Comparison of ENCODE assay signal across 39 cellular contexts in the genomic region with DNA sequence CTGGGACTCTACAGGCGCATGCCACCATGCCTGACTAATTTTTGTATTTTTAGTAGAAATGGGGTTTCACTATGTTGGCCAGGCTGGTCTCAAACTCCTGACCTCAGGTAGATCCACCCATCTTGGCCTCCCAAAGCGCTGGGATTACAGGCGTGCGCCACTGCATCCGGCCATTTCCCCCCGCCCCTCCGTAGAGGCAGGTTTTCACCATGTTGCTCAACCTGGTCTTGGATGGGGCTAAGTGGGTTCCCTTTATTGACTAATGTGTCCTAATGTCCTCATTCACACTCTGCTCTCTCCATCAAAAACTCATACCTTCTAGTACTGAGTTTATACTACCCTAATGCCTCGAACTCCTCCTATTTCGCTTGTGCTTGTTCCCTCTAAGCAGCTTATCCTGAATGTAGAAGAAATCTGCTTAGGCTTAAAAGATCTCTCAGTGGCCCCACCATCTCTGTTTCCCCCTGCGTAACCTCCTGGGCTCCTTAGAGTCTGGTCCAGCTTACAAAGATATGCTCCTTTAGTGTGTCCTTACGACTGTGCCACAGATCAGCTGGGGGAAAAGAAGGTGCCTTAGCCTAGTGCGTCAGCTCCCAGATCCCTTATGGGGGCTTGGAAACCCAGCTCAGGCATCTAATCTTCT. TPM values are rescaled to one million over a fixed set of nuclear protein-coding genes. Genes with fewer than 3 reads are reported as not detected.
"Had no signal": no experiment of that assay in that cellular context is flagged by ENCODE, and none has a peak within 500 bp of the region (broad histone marks: within the 10 kb centered on the region; RNA-seq: fewer than 3 reads in every experiment).

No MANE protein-coding gene starts in this region.

- H3K27me3 ChIP-seq: ascending aorta, brain microvascular endothelial cell, left lung, sigmoid colon, thyroid gland, upper lobe of right lung had no signal

- H3K27ac ChIP-seq: ascending aorta, left lung, lower lobe of right lung, parathyroid adenoma, psoas muscle, sigmoid colon, thyroid gland, upper lobe of right lung, VCaP had no signal

- H3K27ac Mint-ChIP-seq: activated naive CD4-positive, alpha-beta T cell treated with anti-CD3 and anti-CD28 coated beads for 36 hours; activated naive CD8-positive, alpha-beta T cell treated with anti-CD3 and anti-CD28 coated beads, Interleukin-2, amount 10 ng/mL, durations not matched to agents 7 days and 5 days; activated T-helper 1 cell treated with anti-CD3 and anti-CD28 coated beads, Interleukin-12 subunit alpha, Interleukin-12 subunit beta, Interleukin-2, Interleukin-4 antibody, amounts not matched to agents 30 ng/mL and 10 ng/mL and 1 ng/mL, durations not matched to agents 14 hours and 24 hours and 36 hours; natural killer cell; stimulated activated memory B cell treated with anti-CD40 and anti-IgM and Interleukin-4, amounts not matched to agents 10 μg/mL and 1 μg/mL and 100 μg/mL, for 72 hours had no signal

- H3K9me3 Mint-ChIP-seq: activated naive CD4-positive, alpha-beta T cell treated with anti-CD3 and anti-CD28 coated beads for 36 hours; activated naive CD8-positive, alpha-beta T cell treated with anti-CD3 and anti-CD28 coated beads, Interleukin-2, amount 10 ng/mL, durations not matched to agents 7 days and 5 days; activated T-helper 1 cell treated with anti-CD3 and anti-CD28 coated beads, Interleukin-12 subunit alpha, Interleukin-12 subunit beta, Interleukin-2, Interleukin-4 antibody, amounts not matched to agents 30 ng/mL and 10 ng/mL and 1 ng/mL, durations not matched to agents 14 hours and 24 hours and 36 hours; effector memory CD8-positive, alpha-beta T cell; immature natural killer cell; natural killer cell; stimulated activated memory B cell treated with anti-CD40 and anti-IgM and Interleukin-4, amounts not matched to agents 10 μg/mL and 1 μg/mL and 100 μg/mL, for 72 hours; stimulated activated naive CD8-positive, alpha-beta T cell treated with anti-CD3 and anti-CD28 coated beads, Interleukin-15, amount 100 ng/mL, for 72 hours had no signal

- H3K36me3 Mint-ChIP-seq: activated naive CD8-positive, alpha-beta T cell treated with anti-CD3 and anti-CD28 coated beads, Interleukin-2, amount 10 ng/mL, durations not matched to agents 7 days and 5 days; immature natural killer cell; natural killer cell; stimulated activated memory B cell treated with anti-CD40 and anti-IgM and Interleukin-4, amounts not matched to agents 10 μg/mL and 1 μg/mL and 100 μg/mL, for 72 hours had no signal

- H3K4me1 Mint-ChIP-seq: immature natural killer cell had no signal

- H3K27me3 Mint-ChIP-seq: stimulated activated memory B cell treated with anti-CD40 and anti-IgM and Interleukin-4, amounts not matched to agents 10 μg/mL and 1 μg/mL and 100 μg/mL, for 72 hours; stimulated activated naive CD8-positive, alpha-beta T cell treated with anti-CD3 and anti-CD28 coated beads, Interleukin-15, amount 100 ng/mL, for 72 hours had no signal

- H3K36me3 ChIP-seq: ascending aorta, brain microvascular endothelial cell, left lung, lower lobe of right lung, sigmoid colon, thyroid gland, upper lobe of right lung had no signal

- H3K4me1 ChIP-seq: ascending aorta, parathyroid adenoma, psoas muscle, sigmoid colon, thyroid gland had no signal

- H3K4me3 ChIP-seq: ascending aorta, left lung, lower lobe of right lung, psoas muscle, sigmoid colon, thyroid gland, upper lobe of right lung had no signal

- H3K9me3 ChIP-seq: ascending aorta, left lung, lower lobe of right lung, psoas muscle, sigmoid colon, thyroid gland, upper lobe of right lung had no signal

- ATAC-seq: activated CD4-positive, CD25-positive, alpha-beta regulatory T cell treated with anti-CD3 and anti-CD28 coated beads, Interleukin-2, amount 50 U/mL, for 24 hours; effector memory CD8-positive, alpha-beta T cell; left lung; lower lobe of right lung; natural killer cell; psoas muscle; stimulated activated memory B cell treated with anti-CD40 and anti-IgM and Interleukin-4, amounts not matched to agents 10 μg/mL and 1 μg/mL and 100 μg/mL, for 72 hours; stimulated activated naive CD8-positive, alpha-beta T cell treated with anti-CD3 and anti-CD28 coated beads, Interleukin-15, amount 100 ng/mL, for 72 hours; upper lobe of right lung had no signal

- H3K4me3 Mint-ChIP-seq: activated naive CD4-positive, alpha-beta T cell treated with anti-CD3 and anti-CD28 coated beads for 36 hours; activated naive CD8-positive, alpha-beta T cell treated with anti-CD3 and anti-CD28 coated beads, Interleukin-2, amount 10 ng/mL, durations not matched to agents 7 days and 5 days; activated T-helper 1 cell treated with anti-CD3 and anti-CD28 coated beads, Interleukin-12 subunit alpha, Interleukin-12 subunit beta, Interleukin-2, Interleukin-4 antibody, amounts not matched to agents 30 ng/mL and 10 ng/mL and 1 ng/mL, durations not matched to agents 14 hours and 24 hours and 36 hours; effector memory CD8-positive, alpha-beta T cell; immature natural killer cell; natural killer cell; stimulated activated memory B cell treated with anti-CD40 and anti-IgM and Interleukin-4, amounts not matched to agents 10 μg/mL and 1 μg/mL and 100 μg/mL, for 72 hours; stimulated activated naive CD8-positive, alpha-beta T cell treated with anti-CD3 and anti-CD28 coated beads, Interleukin-15, amount 100 ng/mL, for 72 hours had no signal

- DNase-seq: activated CD4-positive, alpha-beta T cell treated with anti-CD3 and anti-CD28 coated beads for 48 hours; activated CD4-positive, alpha-beta T cell treated with anti-CD3 and anti-CD28 coated beads, Interleukin-2, amount 50 U/mL, for 48 hours; activated CD8-positive, alpha-beta memory T cell treated with anti-CD3 and anti-CD28 coated beads for 24 hours; activated effector memory CD4-positive, alpha-beta T cell treated with anti-CD3 and anti-CD28 coated beads, Interleukin-2, amount 50 U/mL, for 16 hours; activated naive CD4-positive, alpha-beta T cell treated with anti-CD3 and anti-CD28 coated beads for 36 hours; activated naive CD8-positive, alpha-beta T cell treated with anti-CD3 and anti-CD28 coated beads, Interleukin-2, amount 10 ng/mL, durations not matched to agents 7 days and 5 days; activated T-cell treated with anti-CD3 and anti-CD28 coated beads, Interleukin-2, amount 50 U/mL, for 1 hour; cortex of kidney; effector memory CD8-positive, alpha-beta T cell; head of caudate nucleus; hypothalamus; immature natural killer cell; kidney; left lung; lower lobe of right lung; natural killer cell; psoas muscle; sigmoid colon; small intestine; stimulated activated CD4-positive, alpha-beta T cell treated with anti-CD3 and anti-CD28 coated beads, Interleukin-1b, Interleukin-23, amount 100 ng/mL, for 48 hours; stimulated activated CD4-positive, alpha-beta T cell treated with anti-CD3 and anti-CD28 coated beads, Interleukin-4, amount 100 ng/mL, for 4 hours; stimulated activated CD8-positive, alpha-beta memory T cell treated with anti-CD3 and anti-CD28 coated beads, Interleukin-4, amount 100 ng/mL, for 48 hours; stimulated activated naive CD8-positive, alpha-beta T cell treated with anti-CD3 and anti-CD28 coated beads, Interleukin-15, amount 100 ng/mL, for 72 hours; substantia nigra; T-helper 9 cell; thyroid gland; upper lobe of right lung had no signal

RNA-seq across cellular contexts. Expression of a gene that starts 8.0 kb away (rescaled TPM):
- total RNA-seq: ascending aorta; cardiac septum; cerebellum; endothelial cell of umbilical vein; kidney; left lung; lower lobe of right lung; mononuclear cell; natural killer cell; psoas muscle; sigmoid colon; T-helper 1 cell treated with Interleukin-12 subunit alpha and Interleukin-12 subunit beta and Interleukin-4 antibody, amounts not matched to agents 30 ng/mL and 1 ng/mL, for 36 hours; thyroid gland; upper lobe of right lung had no signal
